In the genomic region with DNA sequence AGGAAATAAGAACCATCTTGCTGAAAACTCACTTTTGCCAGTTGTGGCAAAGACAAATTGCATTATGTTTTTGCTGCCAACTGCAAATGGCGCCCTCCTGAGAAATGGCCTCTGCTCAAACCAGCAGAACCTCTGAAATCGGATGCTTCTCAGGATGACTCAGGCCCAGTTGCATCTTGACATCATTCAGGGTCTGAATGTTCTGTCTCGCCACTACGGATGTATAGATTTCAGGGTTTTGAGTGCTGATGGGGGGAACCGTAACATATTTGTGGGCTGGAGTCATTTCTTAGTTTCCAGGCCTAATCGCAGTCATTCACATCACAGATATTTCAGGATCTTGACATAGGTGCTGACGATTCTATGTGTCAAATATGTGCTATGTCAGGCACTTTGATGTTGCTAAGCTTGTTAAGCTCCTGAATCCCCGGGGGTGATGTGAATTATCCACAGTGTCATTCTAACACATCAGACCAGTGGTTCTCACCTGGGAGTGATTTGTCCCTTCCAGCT, we compare ENCODE assay signal across 12 cellular contexts.
DNase-seq lines count a peak whose midpoint lies in the region; ATAC-seq, FAIRE-seq and TF ChIP-seq lines count a peak whose summit lies in the region.
"Had no signal": no experiment of that assay in that cellular context is flagged by ENCODE, and none has a peak within 500 bp of the region (broad histone marks: within the 10 kb centered on the region; RNA-seq: fewer than 3 reads in every experiment).

No MANE protein-coding gene starts in this region.

- in situ Hi-C loops in Panc1 (cut with HindIII; ENCODE audit: low pct_unique_long_range_greater_than_20kb, low sequenced_read_pairs), result no loop called here

- BruUV-seq in Panc1 (replicated peaks; lab: Mats Ljungman, UMichigan), result no TSS peak

- DNase-seq in stimulated activated naive CD4-positive, alpha-beta T cell treated with Interleukin-2 at 50 U/mL for 16 hours (lab: John Stamatoyannopoulos, UW), result peak; percentile 16
- DNase-seq in stimulated activated naive CD4-positive, alpha-beta T cell (lab: John Stamatoyannopoulos, UW), result no peak
- DNase-seq in Panc1 (ENCODE audit: low read depth, low spot score) (peak; percentile 41), fibroblast of pulmonary artery (ENCODE audit: low read depth) (peak; percentile 95), NCI-H1930 (lab: John Stamatoyannopoulos, UW) (no peak), GM19239 (ENCODE audit: insufficient read length, low spot score) (no peak), prostate gland (ENCODE audit: low spot score) (no peak), left colon (no peak)
- DNase-seq: activated CD4-positive, CD25-positive, alpha-beta regulatory T cell treated with anti-CD3 and anti-CD28 coated beads, Interleukin-2, amount 50 U/mL, for 72 hours; NCI-H2171 treated with DMSO at 0.1 percent for 48 hours; retina had no signal

- H3K36me3 ChIP-seq in Panc1 (ENCODE audit: control insufficient read depth, insufficient read depth, low read length) (no peaks in the 10 kb centered on the region), prostate gland (no peaks in the 10 kb centered on the region)

- 65% methylated on average over 8 of the region's 8 CpGs for WGBS in prostate gland

- H3K4me1 ChIP-seq in Panc1 (ENCODE audit: control insufficient read depth, insufficient read depth, low read length) (no peaks in the 10 kb centered on the region), prostate gland (replicated peaks) (no peaks in the 10 kb centered on the region)

- ATAC-seq in Panc1, result no peak
- no peak for ATAC-seq in left colon

- no peak overlapping the region for H3K4me3 ChIP-seq in Panc1 (ENCODE audit: low read depth in 2 of 2, low read length in 2 of 2)
- H3K4me3 ChIP-seq in fibroblast of pulmonary artery (replicated peaks; ENCODE audit: low read depth, low read length), result no peak overlapping the region
- H3K4me3 ChIP-seq in prostate gland, result no peak overlapping the region

- intact Hi-C loops in Panc1 (cut with micrococcal nuclease; ENCODE audit: unreplicated experiment) (no loop called here), prostate gland (cut with DNase I) (no loop called here), left colon (cut with DNase I, micrococcal nuclease) (no loop called here)

- H3K9me3 ChIP-seq in Panc1 (ENCODE audit: control insufficient read depth, insufficient read depth, low read depth, low read length), result no peaks in the 10 kb centered on the region
- no peaks in the 10 kb centered on the region for H3K9me3 ChIP-seq in prostate gland

- TF ChIP-seq CTCF in Panc1 (IDR thresholded peaks at IDR 0.05) (no peak), fibroblast of pulmonary artery (IDR thresholded peaks at IDR 0.05; ENCODE audit: low read length, missing control alignments) (no peak), prostate gland (IDR thresholded peaks at IDR 0.05) (no peak)

- no peak for FAIRE-seq in GM19239 (lab: Jason Lieb, UNC)
- FAIRE-seq: D721Med had no signal

- no peaks in the 10 kb centered on the region for H3K27me3 ChIP-seq in Panc1 (ENCODE audit: control insufficient read depth, insufficient read depth, low read length)
- no peaks in the 10 kb centered on the region for H3K27me3 ChIP-seq in prostate gland (replicated peaks; ENCODE audit: insufficient read depth)

- TF ChIP-seq POLR2A in prostate gland (IDR thresholded peaks at IDR 0.05), result no peak

- POLR2A ChIA-PET in Panc1 (lab: Charles Lee), result no interaction called here

- H3K27ac ChIP-seq in Panc1 (ENCODE audit: low read length), result no peak overlapping the region
- no peak overlapping the region for H3K27ac ChIP-seq in prostate gland

- CTCF ChIA-PET in Panc1 (lab: Charles Lee), result interaction anchor here (0.5 kb wide), 1 partner anchor 284 kb away, joined by 3 read pairs; no protein-coding TSS in a partner anchor

Comparison
In these comparisons a context has a peak if more than half of its experiments do, and no peak if none do; other contexts are left out.
1. DNase-seq: peak in stimulated activated naive CD4-positive, alpha-beta T cell treated with Interleukin-2 at 50 U/mL for 16 hours (single experiment), Panc1 (single experiment) and fibroblast of pulmonary artery (single experiment); none in stimulated activated naive CD4-positive, alpha-beta T cell (0 of 6), NCI-H1930 (0 of 2), GM19239 (single experiment), prostate gland (single experiment) and left colon (0 of 2).